ENCODE assay signal across 14 cellular contexts in genomic region chr9:93235278-93235960, GRCh38. TPM values are rescaled to one million over a fixed set of nuclear protein-coding genes. Genes with fewer than 3 reads are reported as not detected.
"Had no signal": no experiment of that assay in that cellular context is flagged by ENCODE, and none has a peak within 500 bp of the region (broad histone marks: within the 10 kb centered on the region; RNA-seq: fewer than 3 reads in every experiment).

No MANE protein-coding gene starts in this region.

- H3K36me3 Mint-ChIP-seq: activated CD4-positive, alpha-beta memory T cell treated with anti-CD3 and anti-CD28 coated beads for 36 hours had no signal

- H3K27me3 ChIP-seq: pancreas, transverse colon had no signal

- H3K9me3 ChIP-seq: pancreas, transverse colon had no signal

- ATAC-seq: esophagus mucosa; left lobe of liver; pancreas; stimulated activated memory B cell treated with anti-CD40 and anti-IgM and Interleukin-4, amounts not matched to agents 10 μg/mL and 1 μg/mL and 100 μg/mL, for 72 hours had no signal

- H3K27ac ChIP-seq: pancreas had no signal

- H3K27ac Mint-ChIP-seq: activated CD4-positive, alpha-beta memory T cell treated with anti-CD3 and anti-CD28 coated beads for 36 hours; activated naive CD8-positive, alpha-beta T cell; stimulated activated memory B cell treated with anti-CD40 and anti-IgM and Interleukin-4, amounts not matched to agents 10 μg/mL and 1 μg/mL and 100 μg/mL, for 72 hours had no signal

- H3K27me3 Mint-ChIP-seq: activated naive CD8-positive, alpha-beta T cell had no signal

- H3K4me3 ChIP-seq: pancreas, transverse colon had no signal

- DNase-seq: activated CD4-positive, alpha-beta memory T cell treated with anti-CD3 and anti-CD28 coated beads for 36 hours; activated CD4-positive, alpha-beta T cell treated with anti-CD3 and anti-CD28 coated beads for 1 hour; activated gamma-delta T cell; activated T-cell treated with anti-CD3 and anti-CD28 coated beads, Interleukin-2, amount 50 U/mL, for 48 hours; mesenchymal stem cell; stimulated activated CD4-positive, alpha-beta T cell treated with anti-CD3 and anti-CD28 coated beads, Interleukin-1b, Interleukin-23, amount 100 ng/mL, for 48 hours; SW 1271; transverse colon had no signal

- H3K36me3 ChIP-seq: transverse colon had no signal

- H3K4me3 Mint-ChIP-seq: activated CD4-positive, alpha-beta memory T cell treated with anti-CD3 and anti-CD28 coated beads for 36 hours; activated naive CD8-positive, alpha-beta T cell; stimulated activated memory B cell treated with anti-CD40 and anti-IgM and Interleukin-4, amounts not matched to agents 10 μg/mL and 1 μg/mL and 100 μg/mL, for 72 hours had no signal

RNA-seq across cellular contexts. Expression of gene WNK2, which starts 51.5 kb away (rescaled TPM):
- total RNA-seq: renal cortical epithelial cell had no signal
